ENCODE assay signal across 33 cellular contexts in the genomic region with DNA sequence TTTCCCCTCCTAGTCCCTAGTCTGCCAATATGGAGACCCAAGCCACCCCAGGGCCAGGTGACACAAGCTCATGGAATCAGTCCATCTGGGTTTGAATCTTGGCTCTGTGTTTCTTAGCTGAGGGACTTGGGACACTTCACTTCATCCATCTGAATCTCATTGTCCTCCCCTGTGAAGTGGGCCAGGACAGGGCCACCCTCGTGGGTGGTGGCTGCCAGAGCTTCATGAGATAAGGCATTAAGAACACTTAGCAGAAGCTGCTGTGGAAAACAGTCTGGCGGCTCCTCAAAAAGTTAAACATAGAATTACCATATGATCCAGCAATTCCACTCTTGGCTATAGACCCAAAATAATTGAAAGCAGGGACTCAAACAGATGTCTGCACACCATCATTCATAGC. TPM values are rescaled to one million over a fixed set of nuclear protein-coding genes. Genes with fewer than 3 reads are reported as not detected.
"Had no signal": no experiment of that assay in that cellular context is flagged by ENCODE, and none has a peak within 500 bp of the region (broad histone marks: within the 10 kb centered on the region; RNA-seq: fewer than 3 reads in every experiment).

No MANE protein-coding gene starts in this region.

- H3K36me3 ChIP-seq: ascending aorta, breast epithelium, cardiac muscle cell, esophagus squamous epithelium, gastroesophageal sphincter had no signal

- H3K27ac ChIP-seq: ascending aorta, breast epithelium, cardiac muscle cell, coronary artery, epithelial cell of prostate, esophagus squamous epithelium, gastroesophageal sphincter, VCaP had no signal

- H3K27ac Mint-ChIP-seq: activated CD4-positive, alpha-beta memory T cell treated with anti-CD3 and anti-CD28 coated beads, Interleukin-2, amount 10 ng/mL, durations not matched to agents 7 days and 5 days; activated CD4-positive, alpha-beta T cell treated with anti-CD3 and anti-CD28 coated beads, Interleukin-2, amount 10 ng/mL, durations not matched to agents 7 days and 5 days; activated naive CD4-positive, alpha-beta T cell treated with anti-CD3 and anti-CD28 coated beads, Interleukin-2, amount 10 ng/mL, durations not matched to agents 7 days and 5 days; activated naive CD4-positive, alpha-beta T cell treated with anti-CD3 and anti-CD28 coated beads, Interleukin-2, amount 50 U/mL, for 72 hours; activated naive CD8-positive, alpha-beta T cell treated with anti-CD3 and anti-CD28 coated beads, Interleukin-2, amount 10 ng/mL, durations not matched to agents 7 days and 5 days; activated T-cell treated with anti-CD3 and anti-CD28 coated beads, Interleukin-2, amount 50 U/mL, for 24 hours; activated T-cell treated with anti-CD3 and anti-CD28 coated beads, Interleukin-2, amount 50 U/mL, for 72 hours; WTC11 had no signal

- ATAC-seq: activated naive CD4-positive, alpha-beta T cell treated with anti-CD3 and anti-CD28 coated beads, Interleukin-2, amount 50 U/mL, for 72 hours; activated T-cell treated with anti-CD3 and anti-CD28 coated beads, Interleukin-2, amount 50 U/mL, for 72 hours; gastroesophageal sphincter; WTC11 had no signal

- H3K36me3 Mint-ChIP-seq: activated naive CD4-positive, alpha-beta T cell treated with anti-CD3 and anti-CD28 coated beads, Interleukin-2, amount 10 ng/mL, durations not matched to agents 7 days and 5 days; activated naive CD4-positive, alpha-beta T cell treated with anti-CD3 and anti-CD28 coated beads, Interleukin-2, amount 50 U/mL, for 72 hours; activated naive CD8-positive, alpha-beta T cell treated with anti-CD3 and anti-CD28 coated beads, Interleukin-2, amount 10 ng/mL, durations not matched to agents 7 days and 5 days; brain; WTC11 had no signal

- DNase-seq: activated CD4-positive, alpha-beta memory T cell treated with anti-CD3 and anti-CD28 coated beads, Interleukin-2, amount 10 ng/mL, durations not matched to agents 7 days and 5 days; activated CD4-positive, alpha-beta T cell treated with anti-CD3 and anti-CD28 coated beads for 1 hour; activated CD4-positive, alpha-beta T cell treated with anti-CD3 and anti-CD28 coated beads for 4 hours; activated CD4-positive, alpha-beta T cell treated with anti-CD3 and anti-CD28 coated beads, Interleukin-2, amount 10 ng/mL, durations not matched to agents 7 days and 5 days; activated CD4-positive, alpha-beta T cell treated with anti-CD3 and anti-CD28 coated beads, Interleukin-2, amount 50 U/mL, for 4 hours; activated CD8-positive, alpha-beta memory T cell treated with anti-CD3 and anti-CD28 coated beads, Interleukin-2, amount 50 U/mL, for 48 hours; activated gamma-delta T cell; activated naive CD4-positive, alpha-beta T cell; activated naive CD4-positive, alpha-beta T cell treated with anti-CD3 and anti-CD28 coated beads, Interleukin-2, amount 10 ng/mL, durations not matched to agents 7 days and 5 days; activated naive CD8-positive, alpha-beta T cell treated with anti-CD3 and anti-CD28 coated beads, Interleukin-2, amount 10 ng/mL, durations not matched to agents 7 days and 5 days; activated T-cell treated with anti-CD3 and anti-CD28 coated beads for 4 hours; activated T-cell treated with anti-CD3 and anti-CD28 coated beads, Interleukin-2, amount 50 U/mL, for 24 hours; activated T-cell treated with anti-CD3 and anti-CD28 coated beads, Interleukin-2, amount 50 U/mL, for 72 hours; dermis blood vessel endothelial cell; effector CD8-positive, alpha-beta T cell; esophagus squamous epithelium; foreskin melanocyte; T-helper 2 cell had no signal

- H3K27me3 ChIP-seq: ascending aorta, breast epithelium, cardiac muscle cell, esophagus squamous epithelium, gastroesophageal sphincter had no signal

- H3K9me3 Mint-ChIP-seq: activated CD4-positive, alpha-beta memory T cell treated with anti-CD3 and anti-CD28 coated beads, Interleukin-2, amount 10 ng/mL, durations not matched to agents 7 days and 5 days; activated CD4-positive, alpha-beta T cell treated with anti-CD3 and anti-CD28 coated beads, Interleukin-2, amount 10 ng/mL, durations not matched to agents 7 days and 5 days; activated naive CD4-positive, alpha-beta T cell treated with anti-CD3 and anti-CD28 coated beads, Interleukin-2, amount 10 ng/mL, durations not matched to agents 7 days and 5 days; activated naive CD4-positive, alpha-beta T cell treated with anti-CD3 and anti-CD28 coated beads, Interleukin-2, amount 50 U/mL, for 72 hours; activated naive CD8-positive, alpha-beta T cell treated with anti-CD3 and anti-CD28 coated beads, Interleukin-2, amount 10 ng/mL, durations not matched to agents 7 days and 5 days; activated T-cell treated with anti-CD3 and anti-CD28 coated beads, Interleukin-2, amount 50 U/mL, for 24 hours; activated T-cell treated with anti-CD3 and anti-CD28 coated beads, Interleukin-2, amount 50 U/mL, for 72 hours; central memory CD8-positive, alpha-beta T cell; WTC11 had no signal

- H3K4me1 Mint-ChIP-seq: activated CD4-positive, alpha-beta memory T cell treated with anti-CD3 and anti-CD28 coated beads, Interleukin-2, amount 10 ng/mL, durations not matched to agents 7 days and 5 days; activated CD4-positive, alpha-beta T cell treated with anti-CD3 and anti-CD28 coated beads, Interleukin-2, amount 10 ng/mL, durations not matched to agents 7 days and 5 days; activated naive CD4-positive, alpha-beta T cell treated with anti-CD3 and anti-CD28 coated beads, Interleukin-2, amount 10 ng/mL, durations not matched to agents 7 days and 5 days; activated naive CD8-positive, alpha-beta T cell treated with anti-CD3 and anti-CD28 coated beads, Interleukin-2, amount 10 ng/mL, durations not matched to agents 7 days and 5 days; central memory CD8-positive, alpha-beta T cell had no signal

- H3K9me3 ChIP-seq: ascending aorta, breast epithelium, esophagus squamous epithelium, gastroesophageal sphincter had no signal

- H3K4me3 Mint-ChIP-seq: activated CD4-positive, alpha-beta memory T cell treated with anti-CD3 and anti-CD28 coated beads, Interleukin-2, amount 10 ng/mL, durations not matched to agents 7 days and 5 days; activated CD4-positive, alpha-beta T cell treated with anti-CD3 and anti-CD28 coated beads, Interleukin-2, amount 10 ng/mL, durations not matched to agents 7 days and 5 days; activated naive CD4-positive, alpha-beta T cell treated with anti-CD3 and anti-CD28 coated beads, Interleukin-2, amount 10 ng/mL, durations not matched to agents 7 days and 5 days; activated naive CD8-positive, alpha-beta T cell treated with anti-CD3 and anti-CD28 coated beads, Interleukin-2, amount 10 ng/mL, durations not matched to agents 7 days and 5 days; activated T-cell treated with anti-CD3 and anti-CD28 coated beads, Interleukin-2, amount 50 U/mL, for 24 hours; activated T-cell treated with anti-CD3 and anti-CD28 coated beads, Interleukin-2, amount 50 U/mL, for 72 hours; brain; central memory CD8-positive, alpha-beta T cell; WTC11 had no signal

- H3K4me3 ChIP-seq: ascending aorta, breast epithelium, cardiac muscle cell, coronary artery, esophagus squamous epithelium, gastroesophageal sphincter had no signal

RNA-seq across cellular contexts. Expression of a gene that starts 42.3 kb away (rescaled TPM):
- total RNA-seq: activated CD4-positive, alpha-beta memory T cell treated with anti-CD3 and anti-CD28 coated beads, Interleukin-2, amount 10 ng/mL, durations not matched to agents 7 days and 5 days; activated CD4-positive, alpha-beta T cell treated with anti-CD3 and anti-CD28 coated beads, Interleukin-2, amount 10 ng/mL, durations not matched to agents 7 days and 5 days; activated naive CD4-positive, alpha-beta T cell treated with anti-CD3 and anti-CD28 coated beads, Interleukin-2, amount 50 U/mL, for 72 hours; activated naive CD8-positive, alpha-beta T cell treated with anti-CD3 and anti-CD28 coated beads, Interleukin-2, amount 10 ng/mL, durations not matched to agents 7 days and 5 days; activated T-cell treated with anti-CD3 and anti-CD28 coated beads, Interleukin-2, amount 50 U/mL, for 72 hours; cardiac muscle cell; endothelial cell of umbilical vein; fibroblast of lung; fibroblast of villous mesenchyme; T-helper 1 cell treated with Interleukin-12 subunit alpha and Interleukin-12 subunit beta and Interleukin-4 antibody, amounts not matched to agents 30 ng/mL and 1 ng/mL, for 36 hours; WTC11 had no signal
- polyA plus RNA-seq: endothelial cell of umbilical vein, fibroblast of lung had no signal
